Comparison of ENCODE assay signal across 8 cellular contexts in genomic region chr22:37199103-37199838, GRCh38. TPM values are rescaled to one million over a fixed set of nuclear protein-coding genes. Genes with fewer than 3 reads are reported as not detected.
DNase-seq lines count a peak whose midpoint lies in the region; ATAC-seq and TF ChIP-seq lines count a peak whose summit lies in the region.

No MANE protein-coding gene starts in this region.

- H3K36me3 ChIP-seq in heart right ventricle: no peaks in the 10 kb centered on the region
- no peaks in the 10 kb centered on the region for H3K36me3 ChIP-seq in upper lobe of right lung

- H3K4me1 ChIP-seq in heart right ventricle (peaks cover 24 to 42% (median 39%) of the 10 kb centered on the region in 9 donors), upper lobe of right lung (peaks cover 32% of the 10 kb centered on the region)

- H3K9me3 ChIP-seq in heart right ventricle (no peaks in the 10 kb centered on the region), upper lobe of right lung (no peaks in the 10 kb centered on the region)

- WGBS in heart right ventricle, 2 donors: 1% methylated on average over 60 to 62 of the region's 62 CpGs

- H3K27me3 ChIP-seq in heart right ventricle: no peaks in the 10 kb centered on the region
- H3K27me3 ChIP-seq in upper lobe of right lung: no peaks in the 10 kb centered on the region

- peak overlapping the region; percentile 90 to 97 (median 96) for H3K27ac ChIP-seq in heart right ventricle
- H3K27ac ChIP-seq in upper lobe of right lung: peak overlapping the region; percentile 91

- H3K4me3 ChIP-seq in GM12875 (ENCODE audit: low read depth, low read length) (peak overlapping the region; percentile 58), heart right ventricle (peak overlapping the region; percentile 18 to 69 (median 63)), upper lobe of right lung (peak overlapping the region; percentile 72)

- intact Hi-C loops in heart right ventricle (cut with DNase I): loop anchor here (1.0 to 5.0 kb wide), 7 partner anchors 32 to 422 kb away; partner anchors contain the start of gene IFT27 (in 1 of the 10)
- intact Hi-C loops in posterior cingulate gyrus (cut with DNase I): loop anchor here (2.0 to 10.0 kb wide), 3 partner anchors 122 to 654 kb away; partner anchors contain the start of gene IFT27
- intact Hi-C loops in upper lobe of right lung (cut with DNase I): loop anchor here (5.0 kb wide), 1 partner anchor 122 kb away; no protein-coding TSS in a partner anchor

- DNase-seq in NCI-H1417 treated with DMSO at 0.1 percent for 48 hours (lab: John Stamatoyannopoulos, UW) (peak; percentile 70), SW480 (ENCODE audit: low spot score) (peak; percentile 95), amniotic epithelial cell (ENCODE audit: low read depth) (peak; percentile 94), heart right ventricle (peak; percentile 98 to 100), posterior cingulate gyrus (peak; percentile 94 to 100 (median 97)), upper lobe of right lung (peak; percentile 99)

- peak; percentile 96 for ATAC-seq in HG02798 (IDR thresholded peaks at IDR 0.05; ENCODE audit: poor library complexity, unreplicated experiment)
- peak; percentile 92 to 96 (median 94) for ATAC-seq in heart right ventricle
- peak; percentile 96 for ATAC-seq in upper lobe of right lung

- TF ChIP-seq CTCF in GM12875 (IDR thresholded peaks at IDR 0.05; ENCODE audit: borderline replicate concordance, insufficient read depth, low read depth, low read length): peak; percentile 96
- peak; percentile 85 to 99 (median 97) for TF ChIP-seq CTCF in heart right ventricle (IDR thresholded peaks at IDR 0.05)
- TF ChIP-seq CTCF in upper lobe of right lung (IDR thresholded peaks at IDR 0.05): peak; percentile 91

RNA-seq across cellular contexts. Expression of gene C1QTNF6, which starts 11.2 kb away (rescaled TPM):
- total RNA-seq in heart right ventricle (1 to 10 TPM in 8 of 10 donors, under 1 TPM in 2; 0.51 to 6.4 (median 1.4) TPM), upper lobe of right lung (6.1 TPM)
- 1 to 10 TPM; 2.9 to 4.1 TPM for polyA plus RNA-seq in heart right ventricle

RNA-seq across cellular contexts. Expression of gene SSTR3, which starts 13.0 kb away (rescaled TPM):
- not detected for total RNA-seq in heart right ventricle
- polyA plus RNA-seq in heart right ventricle: not detected
- not detected for total RNA-seq in upper lobe of right lung

RNA-seq across cellular contexts. Expression of gene RAC2, which starts 44.8 kb away (rescaled TPM):
- 10 to 100 TPM in 1 of 10 donors, 1 to 10 TPM in 9; 1.1 to 37.1 (median 3.5) TPM for total RNA-seq in heart right ventricle
- polyA plus RNA-seq in heart right ventricle: 1 to 10 TPM; 1.4 to 5.0 TPM
- total RNA-seq in upper lobe of right lung: 107 TPM

RNA-seq across cellular contexts. Expression of gene IL2RB, which starts 49.6 kb away (rescaled TPM):
- 10 to 100 TPM in 1 of 10 donors, 1 to 10 TPM in 3, under 1 TPM in 6; 0.19 to 10.3 (median 0.75) TPM for total RNA-seq in heart right ventricle
- under 1 TPM; 0.16 to 0.22 TPM for polyA plus RNA-seq in heart right ventricle
- total RNA-seq in upper lobe of right lung: 10.6 TPM

Comparison
In these comparisons a context has a peak if more than half of its experiments do, and no peak if none do; other contexts are left out.
1. Peak in every context shown above with its lines: DNase-seq, ATAC-seq, H3K4me3 ChIP-seq and H3K27ac ChIP-seq.